In the genomic region with DNA sequence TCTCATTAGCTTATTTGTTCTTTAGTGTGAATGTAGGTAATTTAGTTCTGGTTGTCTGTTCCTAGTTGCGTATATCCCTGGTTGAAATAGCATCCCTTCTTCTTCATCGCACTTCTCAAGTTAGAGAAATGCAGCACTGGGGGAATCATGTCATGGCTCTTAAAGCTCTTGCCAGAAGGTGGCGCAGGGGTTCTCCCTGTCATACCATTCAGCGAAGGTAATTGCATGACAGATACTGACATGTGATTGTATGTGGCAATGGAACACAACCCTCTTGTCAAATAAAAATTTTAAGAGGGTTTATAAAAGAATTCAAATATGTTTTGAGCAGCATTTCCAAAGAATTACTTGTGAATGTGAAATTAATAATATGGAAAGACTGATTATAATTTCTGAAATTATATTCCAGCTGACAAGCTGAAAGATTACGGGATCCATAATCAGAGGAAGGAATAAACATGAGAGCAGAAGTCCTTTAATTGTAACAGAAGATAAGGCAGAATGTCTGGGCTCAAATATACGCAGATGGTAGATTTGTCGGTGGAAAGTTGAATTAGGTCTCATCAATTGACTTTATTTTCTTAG, we compare ENCODE assay signal across 9 cellular contexts.
DNase-seq lines count a peak whose midpoint lies in the region; TF ChIP-seq lines count a peak whose summit lies in the region.
"Had no signal": no experiment of that assay in that cellular context is flagged by ENCODE, and none has a peak within 500 bp of the region (broad histone marks: within the 10 kb centered on the region; RNA-seq: fewer than 3 reads in every experiment).

No MANE protein-coding gene starts in this region.

- H3K36me3 ChIP-seq in HAP-1 (replicated peaks), result no peaks in the 10 kb centered on the region
- H3K36me3 ChIP-seq: BLaER1 had no signal

- DNase-seq in NCI-H2029 treated with DMSO at 0.1 percent for 48 hours (lab: John Stamatoyannopoulos, UW) (peak; percentile 2), NCI-H2029 (lab: John Stamatoyannopoulos, UW) (no peak), HAP-1 (ENCODE audit: low spot score in 2 of 2) (peak; percentile 65 to 80), RKO (ENCODE audit: low spot score) (peak; percentile 80), astrocyte of the spinal cord (ENCODE audit: low read depth, low spot score) (peak; percentile 61), iris pigment epithelial cell (ENCODE audit: low read depth) (peak; percentile 84)
- peak; percentile 42 to 50 for DNase-seq in stimulated activated CD4-positive, alpha-beta T cell treated with anti-CD3 and anti-CD28 coated beads, Interleukin-2, amount 100 ng/mL, for 24 hours

- H3K4me1 ChIP-seq in HAP-1, result no peaks in the 10 kb centered on the region
- H3K4me1 ChIP-seq: BLaER1 had no signal

- no peaks in the 10 kb centered on the region for H3K27me3 ChIP-seq in HAP-1 (ENCODE audit: low read depth)
- H3K27me3 ChIP-seq: BLaER1 had no signal

- H3K9me3 ChIP-seq in HAP-1, result no peaks in the 10 kb centered on the region
- H3K9me3 ChIP-seq: BLaER1 had no signal

- in situ Hi-C loops in HAP-1 (cut with MboI; ENCODE audit: low sequenced_read_pairs), result loop anchor here (10.0 kb wide), 1 partner anchor 90 kb away; no protein-coding TSS in a partner anchor
- in situ Hi-C loops in astrocyte of the spinal cord (cut with HindIII; ENCODE audit: low sequenced_read_pairs), result no loop called here

- H3K4me3 ChIP-seq in HAP-1 (no peak overlapping the region), astrocyte of the spinal cord (ENCODE audit: low read depth, low read length) (no peak overlapping the region)
- H3K4me3 ChIP-seq: BLaER1 had no signal

- TF ChIP-seq CTCF in LNCAP (IDR thresholded peaks at IDR 0.05) (peak; percentile 88), astrocyte of the spinal cord (IDR thresholded peaks at IDR 0.05; ENCODE audit: low read depth, low read length) (peak; percentile 87)
